In the genomic region with DNA sequence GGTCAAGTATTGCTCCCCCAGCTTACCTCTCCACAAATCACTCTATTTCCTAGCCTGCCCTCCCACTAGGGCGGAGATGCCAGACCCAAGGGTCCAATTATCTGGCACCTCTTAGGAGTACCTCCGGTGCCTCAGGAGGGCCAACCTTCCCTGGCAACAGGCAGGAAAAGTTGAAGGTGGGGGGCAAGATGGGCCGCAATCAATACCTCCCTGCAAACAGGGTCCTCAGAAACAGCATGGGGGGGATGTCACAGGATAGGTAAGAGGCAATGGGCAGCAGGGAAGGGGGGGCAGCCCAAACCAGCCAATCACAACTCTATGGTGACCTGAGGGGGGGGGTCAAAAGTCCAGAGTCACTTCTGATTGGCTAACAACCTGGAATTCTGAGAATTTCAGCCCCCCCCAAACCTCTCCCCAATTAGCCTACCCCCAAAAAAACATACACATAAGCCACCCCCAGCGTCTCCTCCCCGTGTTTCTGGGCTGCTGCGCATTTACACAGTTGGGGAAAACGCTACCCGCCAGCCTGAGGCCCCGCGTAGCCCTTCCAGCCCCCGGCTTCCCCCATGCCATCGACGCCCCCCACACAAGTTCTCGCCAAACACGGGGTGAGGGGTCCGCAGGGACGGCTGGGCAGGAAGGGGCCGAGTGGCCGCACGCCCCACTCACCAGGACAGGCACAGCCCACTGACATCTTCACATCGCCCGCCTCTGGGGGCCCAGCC, we compare ENCODE assay signal across 1 cellular context.
A peak's percentile ranks its signal among the peaks of the same experiment; 100 is the strongest.
TF ChIP-seq lines count a peak whose summit lies in the region.

No MANE protein-coding gene starts in this region.

TF ChIP-seq in H1, 55 proteins besides CTCF, POLR2A, EP300 and RAD21:
- TF ChIP-seq CBX5 (IDR thresholded peaks at IDR 0.05; ENCODE audit: low read depth, low read length): no peak
- TF ChIP-seq CHD1 (IDR thresholded peaks at IDR 0.05; ENCODE audit: low read depth, low read length): no peak
- TF ChIP-seq, protein P1, sequence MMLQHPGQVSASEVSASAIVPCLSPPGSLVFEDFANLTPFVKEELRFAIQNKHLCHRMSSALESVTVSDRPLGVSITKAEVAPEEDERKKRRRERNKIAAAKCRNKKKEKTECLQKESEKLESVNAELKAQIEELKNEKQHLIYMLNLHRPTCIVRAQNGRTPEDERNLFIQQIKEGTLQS (IDR thresholded peaks at IDR 0.05; ENCODE audit: insufficient read depth, low read depth, low read length): no peak
- TF ChIP-seq NRF1 (IDR thresholded peaks at IDR 0.05; ENCODE audit: low read depth, low read length): no peak
- no peak for TF ChIP-seq GTF2F1 (IDR thresholded peaks at IDR 0.05; ENCODE audit: borderline replicate concordance, low read depth, low read length)
- TF ChIP-seq BCL11A (IDR thresholded peaks at IDR 0.05; ENCODE audit: low read depth in 2 of 2, low read length in 2 of 2): no peak
- peak; percentile 7; the same call in 1 of the 2 replicates for TF ChIP-seq TAF1 (IDR thresholded peaks at IDR 0.05; ENCODE audit: low read depth, low read length)
- TF ChIP-seq KDM4A (IDR thresholded peaks at IDR 0.05; ENCODE audit: low read depth, low read length, severe bottlenecking): peak; percentile 15
- TF ChIP-seq JUND (IDR thresholded peaks at IDR 0.05; ENCODE audit: low read length): no peak
- TF ChIP-seq PHF8 (conservative IDR thresholded peaks at IDR 0.05; ENCODE audit: low read depth, low read length): no peak
- TF ChIP-seq TEAD4 (IDR thresholded peaks at IDR 0.05; ENCODE audit: low read depth, low read length): peak; percentile 95
- no peak for TF ChIP-seq CTBP2 (IDR thresholded peaks at IDR 0.05; ENCODE audit: borderline replicate concordance, insufficient read depth, insufficient read length, low read length)
- no peak for TF ChIP-seq EZH2 (IDR thresholded peaks at IDR 0.05; ENCODE audit: low read depth, low read length, severe bottlenecking)
- TF ChIP-seq EGR1 (IDR thresholded peaks at IDR 0.05; ENCODE audit: borderline replicate concordance, low read depth, low read length): no peak
- TF ChIP-seq SAP30 (IDR thresholded peaks at IDR 0.05; ENCODE audit: insufficient read depth, insufficient replicate concordance, low read length): no peak
- TF ChIP-seq CEBPB (IDR thresholded peaks at IDR 0.05; ENCODE audit: low read depth, low read length): no peak
- no peak for TF ChIP-seq RNF2 (IDR thresholded peaks at IDR 0.05; ENCODE audit: borderline replicate concordance, low read depth, low read length, missing control alignments, poor library complexity, severe bottlenecking)
- peak; percentile 74 for TF ChIP-seq SP1 (IDR thresholded peaks at IDR 0.05; ENCODE audit: low read depth, low read length)
- no peak for TF ChIP-seq MAX (IDR thresholded peaks at IDR 0.05)
- no peak for TF ChIP-seq ZNF274 (IDR thresholded peaks at IDR 0.05; ENCODE audit: borderline replicate concordance, extremely low read depth, low read length)
- TF ChIP-seq, protein P2, sequence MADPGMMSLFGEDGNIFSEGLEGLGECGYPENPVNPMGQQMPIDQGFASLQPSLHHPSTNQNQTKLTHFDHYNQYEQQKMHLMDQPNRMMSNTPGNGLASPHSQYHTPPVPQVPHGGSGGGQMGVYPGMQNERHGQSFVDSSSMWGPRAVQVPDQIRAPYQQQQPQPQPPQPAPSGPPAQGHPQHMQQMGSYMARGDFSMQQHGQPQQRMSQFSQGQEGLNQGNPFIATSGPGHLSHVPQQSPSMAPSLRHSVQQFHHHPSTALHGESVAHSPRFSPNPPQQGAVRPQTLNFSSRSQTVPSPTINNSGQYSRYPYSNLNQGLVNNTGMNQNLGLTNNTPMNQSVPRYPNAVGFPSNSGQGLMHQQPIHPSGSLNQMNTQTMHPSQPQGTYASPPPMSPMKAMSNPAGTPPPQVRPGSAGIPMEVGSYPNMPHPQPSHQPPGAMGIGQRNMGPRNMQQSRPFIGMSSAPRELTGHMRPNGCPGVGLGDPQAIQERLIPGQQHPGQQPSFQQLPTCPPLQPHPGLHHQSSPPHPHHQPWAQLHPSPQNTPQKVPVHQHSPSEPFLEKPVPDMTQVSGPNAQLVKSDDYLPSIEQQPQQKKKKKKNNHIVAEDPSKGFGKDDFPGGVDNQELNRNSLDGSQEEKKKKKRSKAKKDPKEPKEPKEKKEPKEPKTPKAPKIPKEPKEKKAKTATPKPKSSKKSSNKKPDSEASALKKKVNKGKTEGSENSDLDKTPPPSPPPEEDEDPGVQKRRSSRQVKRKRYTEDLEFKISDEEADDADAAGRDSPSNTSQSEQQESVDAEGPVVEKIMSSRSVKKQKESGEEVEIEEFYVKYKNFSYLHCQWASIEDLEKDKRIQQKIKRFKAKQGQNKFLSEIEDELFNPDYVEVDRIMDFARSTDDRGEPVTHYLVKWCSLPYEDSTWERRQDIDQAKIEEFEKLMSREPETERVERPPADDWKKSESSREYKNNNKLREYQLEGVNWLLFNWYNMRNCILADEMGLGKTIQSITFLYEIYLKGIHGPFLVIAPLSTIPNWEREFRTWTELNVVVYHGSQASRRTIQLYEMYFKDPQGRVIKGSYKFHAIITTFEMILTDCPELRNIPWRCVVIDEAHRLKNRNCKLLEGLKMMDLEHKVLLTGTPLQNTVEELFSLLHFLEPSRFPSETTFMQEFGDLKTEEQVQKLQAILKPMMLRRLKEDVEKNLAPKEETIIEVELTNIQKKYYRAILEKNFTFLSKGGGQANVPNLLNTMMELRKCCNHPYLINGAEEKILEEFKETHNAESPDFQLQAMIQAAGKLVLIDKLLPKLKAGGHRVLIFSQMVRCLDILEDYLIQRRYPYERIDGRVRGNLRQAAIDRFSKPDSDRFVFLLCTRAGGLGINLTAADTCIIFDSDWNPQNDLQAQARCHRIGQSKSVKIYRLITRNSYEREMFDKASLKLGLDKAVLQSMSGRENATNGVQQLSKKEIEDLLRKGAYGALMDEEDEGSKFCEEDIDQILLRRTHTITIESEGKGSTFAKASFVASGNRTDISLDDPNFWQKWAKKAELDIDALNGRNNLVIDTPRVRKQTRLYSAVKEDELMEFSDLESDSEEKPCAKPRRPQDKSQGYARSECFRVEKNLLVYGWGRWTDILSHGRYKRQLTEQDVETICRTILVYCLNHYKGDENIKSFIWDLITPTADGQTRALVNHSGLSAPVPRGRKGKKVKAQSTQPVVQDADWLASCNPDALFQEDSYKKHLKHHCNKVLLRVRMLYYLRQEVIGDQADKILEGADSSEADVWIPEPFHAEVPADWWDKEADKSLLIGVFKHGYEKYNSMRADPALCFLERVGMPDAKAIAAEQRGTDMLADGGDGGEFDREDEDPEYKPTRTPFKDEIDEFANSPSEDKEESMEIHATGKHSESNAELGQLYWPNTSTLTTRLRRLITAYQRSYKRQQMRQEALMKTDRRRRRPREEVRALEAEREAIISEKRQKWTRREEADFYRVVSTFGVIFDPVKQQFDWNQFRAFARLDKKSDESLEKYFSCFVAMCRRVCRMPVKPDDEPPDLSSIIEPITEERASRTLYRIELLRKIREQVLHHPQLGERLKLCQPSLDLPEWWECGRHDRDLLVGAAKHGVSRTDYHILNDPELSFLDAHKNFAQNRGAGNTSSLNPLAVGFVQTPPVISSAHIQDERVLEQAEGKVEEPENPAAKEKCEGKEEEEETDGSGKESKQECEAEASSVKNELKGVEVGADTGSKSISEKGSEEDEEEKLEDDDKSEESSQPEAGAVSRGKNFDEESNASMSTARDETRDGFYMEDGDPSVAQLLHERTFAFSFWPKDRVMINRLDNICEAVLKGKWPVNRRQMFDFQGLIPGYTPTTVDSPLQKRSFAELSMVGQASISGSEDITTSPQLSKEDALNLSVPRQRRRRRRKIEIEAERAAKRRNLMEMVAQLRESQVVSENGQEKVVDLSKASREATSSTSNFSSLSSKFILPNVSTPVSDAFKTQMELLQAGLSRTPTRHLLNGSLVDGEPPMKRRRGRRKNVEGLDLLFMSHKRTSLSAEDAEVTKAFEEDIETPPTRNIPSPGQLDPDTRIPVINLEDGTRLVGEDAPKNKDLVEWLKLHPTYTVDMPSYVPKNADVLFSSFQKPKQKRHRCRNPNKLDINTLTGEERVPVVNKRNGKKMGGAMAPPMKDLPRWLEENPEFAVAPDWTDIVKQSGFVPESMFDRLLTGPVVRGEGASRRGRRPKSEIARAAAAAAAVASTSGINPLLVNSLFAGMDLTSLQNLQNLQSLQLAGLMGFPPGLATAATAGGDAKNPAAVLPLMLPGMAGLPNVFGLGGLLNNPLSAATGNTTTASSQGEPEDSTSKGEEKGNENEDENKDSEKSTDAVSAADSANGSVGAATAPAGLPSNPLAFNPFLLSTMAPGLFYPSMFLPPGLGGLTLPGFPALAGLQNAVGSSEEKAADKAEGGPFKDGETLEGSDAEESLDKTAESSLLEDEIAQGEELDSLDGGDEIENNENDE (IDR thresholded peaks at IDR 0.05; ENCODE audit: insufficient replicate concordance, low read length): no peak
- no peak for TF ChIP-seq POU5F1 (IDR thresholded peaks at IDR 0.05; ENCODE audit: low read depth, low read length)
- TF ChIP-seq RFX5 (IDR thresholded peaks at IDR 0.05; ENCODE audit: borderline replicate concordance, low read depth, low read length): peak; percentile 65; the same call in 1 of the 2 replicates
- TF ChIP-seq KDM5A (IDR thresholded peaks at IDR 0.05; ENCODE audit: low read length): no peak
- 0 out of 2 replicates have a peak, but pooled peaks have one; percentile 36 for TF ChIP-seq TBP (IDR thresholded peaks at IDR 0.05; ENCODE audit: low read depth, low read length)
- no peak for TF ChIP-seq CHD2 (IDR thresholded peaks at IDR 0.05; ENCODE audit: low read length)
- no peak for TF ChIP-seq SP2 (IDR thresholded peaks at IDR 0.05; ENCODE audit: low read length)
- TF ChIP-seq HDAC6 (IDR thresholded peaks at IDR 0.05; ENCODE audit: low read depth, low read length): no peak
- no peak for TF ChIP-seq SUZ12 (IDR thresholded peaks at IDR 0.05; ENCODE audit: low read length)
- TF ChIP-seq, protein P3, sequence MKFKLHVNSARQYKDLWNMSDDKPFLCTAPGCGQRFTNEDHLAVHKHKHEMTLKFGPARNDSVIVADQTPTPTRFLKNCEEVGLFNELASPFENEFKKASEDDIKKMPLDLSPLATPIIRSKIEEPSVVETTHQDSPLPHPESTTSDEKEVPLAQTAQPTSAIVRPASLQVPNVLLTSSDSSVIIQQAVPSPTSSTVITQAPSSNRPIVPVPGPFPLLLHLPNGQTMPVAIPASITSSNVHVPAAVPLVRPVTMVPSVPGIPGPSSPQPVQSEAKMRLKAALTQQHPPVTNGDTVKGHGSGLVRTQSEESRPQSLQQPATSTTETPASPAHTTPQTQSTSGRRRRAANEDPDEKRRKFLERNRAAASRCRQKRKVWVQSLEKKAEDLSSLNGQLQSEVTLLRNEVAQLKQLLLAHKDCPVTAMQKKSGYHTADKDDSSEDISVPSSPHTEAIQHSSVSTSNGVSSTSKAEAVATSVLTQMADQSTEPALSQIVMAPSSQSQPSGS (IDR thresholded peaks at IDR 0.05; ENCODE audit: low read length): no peak
- no peak for TF ChIP-seq SP4 (IDR thresholded peaks at IDR 0.05; ENCODE audit: low read length)
- peak; percentile 6 for TF ChIP-seq ASH2L (IDR thresholded peaks at IDR 0.05; ENCODE audit: low read length)
- TF ChIP-seq GABPA (IDR thresholded peaks at IDR 0.05; ENCODE audit: borderline replicate concordance, insufficient read depth, low read length): no peak
- no peak for TF ChIP-seq FOSL1 (IDR thresholded peaks at IDR 0.05; ENCODE audit: insufficient read depth, low read depth, low read length)
